In the genomic region with DNA sequence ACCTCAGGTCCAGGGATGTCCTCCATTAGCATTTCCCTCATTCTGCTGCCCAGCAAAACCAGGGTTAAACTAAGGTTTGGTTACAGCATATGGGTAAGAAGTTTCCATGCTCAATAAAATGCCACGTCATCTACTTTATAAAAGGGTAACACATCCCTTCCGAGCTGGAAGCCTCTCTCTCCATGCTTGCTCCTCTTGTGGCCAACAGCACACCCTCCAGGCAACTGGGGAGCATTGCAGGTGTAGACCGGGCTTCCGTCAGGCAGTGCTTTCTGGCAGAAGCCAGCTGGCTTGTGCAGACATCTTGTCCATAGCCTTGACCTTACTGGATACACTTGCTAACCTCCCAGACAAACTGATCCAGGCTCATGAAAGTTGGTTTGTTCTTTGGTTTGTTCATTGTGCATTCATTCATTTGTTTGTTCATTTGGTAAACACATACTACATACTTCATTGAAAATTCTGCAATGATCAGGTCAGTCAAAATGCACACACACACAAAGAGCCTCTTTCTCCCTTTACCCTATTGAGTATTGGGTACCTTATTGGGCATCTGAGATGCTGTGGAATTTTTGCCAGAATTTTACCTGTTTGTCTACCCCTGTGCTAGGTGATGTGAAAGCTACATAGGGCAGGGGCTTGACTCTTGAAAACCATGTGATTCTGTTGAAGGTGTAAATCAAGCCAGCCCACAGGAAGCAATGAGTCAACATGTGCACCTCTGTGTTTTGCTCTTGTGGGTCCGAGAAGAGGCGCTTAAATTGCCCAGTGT, we compare ENCODE assay signal across 8 cellular contexts.
DNase-seq lines count a peak whose midpoint lies in the region; ATAC-seq, FAIRE-seq and TF ChIP-seq lines count a peak whose summit lies in the region.

No MANE protein-coding gene starts in this region.

- H2AFZ ChIP-seq in GM12878 (ENCODE audit: control insufficient read depth, low read depth, low read length) (no peak overlapping the region), keratinocyte (ENCODE audit: control insufficient read depth, low read length) (no peak overlapping the region)

- no peaks in the 10 kb centered on the region for H3K9me1 ChIP-seq in keratinocyte (ENCODE audit: control insufficient read depth, extremely low read depth, insufficient read depth, low read length)

- peak; percentile 44; the same call in 1 of the 2 replicates for TF ChIP-seq CTCF in HEK293 (tag by site-specific recombination; IDR thresholded peaks at IDR 0.05)
- TF ChIP-seq CTCF in GM12878 (IDR thresholded peaks at IDR 0.05 in 2 of 3, conservative IDR thresholded peaks at IDR 0.05 in 1 of 3; ENCODE audit: control insufficient read depth in 2 of 3, extremely low read depth in 1 of 3, insufficient read depth in 1 of 3, low read depth in 3 of 3, low read length in 3 of 3) = peak; percentile 55 to 73 (median 63)
- peak; percentile 97 to 98 (median 98) for TF ChIP-seq CTCF in keratinocyte (optimal IDR thresholded peaks at IDR 0.05 in 1 of 3, IDR thresholded peaks at IDR 0.05 in 1 of 3, conservative IDR thresholded peaks at IDR 0.05 in 1 of 3; ENCODE audit: extremely low read depth in 1 of 3, insufficient read depth in 2 of 3, low read length in 3 of 3)
- peak in 5 of 6 experiments; percentile 11 to 66 (median 42) for TF ChIP-seq CTCF in thyroid gland (IDR thresholded peaks at IDR 0.05)

- FAIRE-seq in GM12878 (lab: Jason Lieb, UNC) (peak; percentile 49), keratinocyte (lab: Jason Lieb, UNC) (peak; percentile 95)

- dilution Hi-C loops in keratinocyte (cut with MboI; ENCODE audit: extremely low pct_ligation_motif_present, low sequenced_read_pairs) = no loop called here

- intact Hi-C loops in GM12878 (cut with micrococcal nuclease; ENCODE audit: unreplicated experiment) = loop anchor here (10.0 kb wide), 1 partner anchor 133 kb away; no protein-coding TSS in a partner anchor
- intact Hi-C loops in thyroid gland (cut with DNase I) = no loop called here

- CTCF ChIA-PET in HEK293 (lab: Yijun Ruan, JAX) (interaction anchor here (0.6 to 4.9 kb wide), 37 partner anchors 10 to 910 kb away, joined by 3 to 45 read pairs (median 4); no protein-coding TSS in a partner anchor), GM12878 (lab: Yijun Ruan, JAX) (interaction anchor here (0.5 to 2.5 kb wide), 4 partner anchors 17 to 962 kb away, joined by 3 to 13 read pairs (median 4); no protein-coding TSS in a partner anchor)

- BruUV-seq in GM12878 (replicated peaks; lab: Mats Ljungman, UMichigan) = no TSS peak

- POLR2A ChIA-PET in HEK293 (lab: Yijun Ruan, JAX) (interaction anchor here (0.8 kb wide), 1 partner anchor 412 kb away, joined by 3 read pairs; no protein-coding TSS in a partner anchor), GM12878 (lab: Charles Lee) (no interaction called here)

- RAD21 ChIA-PET in GM12878 (lab: Charles Lee; ENCODE audit: unreplicated experiment) = interaction anchor here (0.9 to 1.2 kb wide), 2 partner anchors 166 to 488 kb away, joined by 3 to 4 read pairs; no protein-coding TSS in a partner anchor

- DNase-seq in DMS153 treated with DMSO at 0.1 percent for 48 hours (lab: John Stamatoyannopoulos, UW; ENCODE audit: unreplicated experiment) (peak; percentile 23), NCI-H524 (lab: John Stamatoyannopoulos, UW) (peak; percentile 67 to 87), GM12878 (ENCODE audit: low read depth, low spot score) (no peak), keratinocyte (ENCODE audit: low read depth, low spot score) (peak; percentile 40), thyroid gland (peak; percentile 21 to 50)

- no peak for TF ChIP-seq EP300 in GM12878 (IDR thresholded peaks at IDR 0.05; ENCODE audit: borderline replicate concordance in 1 of 2, control insufficient read depth in 1 of 2, low read depth in 2 of 2, low read length in 2 of 2)

- 21% methylated on average over 6 of the region's 6 CpGs for WGBS in GM12878 (ENCODE audit: insufficient coverage, insufficient replicate concordance, low lambda C conversion rate, missing lambda C conversion rate)
- 35% methylated on average over 6 of the region's 6 CpGs for WGBS in thyroid gland, 2 donors

- SMC1A ChIA-PET in GM12878 (lab: Charles Lee; ENCODE audit: uncharacterized antibody, unreplicated experiment) = interaction anchor here (0.9 kb wide), 1 partner anchor 488 kb away, joined by 3 read pairs; no protein-coding TSS in a partner anchor

- no peak overlapping the region for H3K9ac ChIP-seq in GM12878 (ENCODE audit: control insufficient read depth, insufficient read depth, low read length)
- no peak overlapping the region for H3K9ac ChIP-seq in keratinocyte (ENCODE audit: control insufficient read depth, extremely low read depth, insufficient read depth, low read length)

- no peak overlapping the region for H3K4me2 ChIP-seq in GM12878 (ENCODE audit: control insufficient read depth, insufficient read depth)
- no peak overlapping the region for H3K4me2 ChIP-seq in keratinocyte (ENCODE audit: control insufficient read depth, extremely low read depth, insufficient read depth, low read depth, low read length)

- H3K27ac ChIP-seq in HEK293 (ENCODE audit: extremely low read depth, low read depth, low read length) (no peak overlapping the region), GM12878 (ENCODE audit: control insufficient read depth, insufficient read depth) (no peak overlapping the region), keratinocyte (ENCODE audit: control insufficient read depth, insufficient read depth, low read length) (no peak overlapping the region), thyroid gland (no peak overlapping the region)

- H3K79me2 ChIP-seq in GM12878 (ENCODE audit: control insufficient read depth, insufficient read depth, low read length) (no peaks in the 10 kb centered on the region), keratinocyte (ENCODE audit: control insufficient read depth, insufficient read depth, low read length) (no peaks in the 10 kb centered on the region)

- H3K27me3 ChIP-seq in GM12878 (replicated peaks in 1 of 2; ENCODE audit: control insufficient read depth in 2 of 2, insufficient read depth in 2 of 2, low read length in 1 of 2) = no peaks in the 10 kb centered on the region; a peak in 1 of 4 replicates
- peaks cover 6% of the 10 kb centered on the region for H3K27me3 ChIP-seq in keratinocyte (ENCODE audit: control insufficient read depth, extremely low read depth, insufficient read depth, low read length)
- no peaks in the 10 kb centered on the region for H3K27me3 ChIP-seq in thyroid gland

- in situ Hi-C loops in GM12878 (cut with MboI) = loop anchor here (25.0 kb wide), 1 partner anchor 721 kb away; a partner anchor contains a TSS

- H3K36me3 ChIP-seq in HEK293 (ENCODE audit: control insufficient read depth in 2 of 2, insufficient read depth in 1 of 2, low read length in 2 of 2) (no peaks in the 10 kb centered on the region), GM12878 (ENCODE audit: control insufficient read depth in 2 of 2, insufficient read depth in 2 of 2, low read length in 1 of 2) (no peaks in the 10 kb centered on the region), keratinocyte (ENCODE audit: control insufficient read depth in 2 of 2, extremely low read depth in 1 of 2, insufficient read depth in 2 of 2, low read length in 2 of 2) (no peaks in the 10 kb centered on the region), thyroid gland (no peaks in the 10 kb centered on the region)

- peak; percentile 56 for TF ChIP-seq RAD21 in GM12878 (IDR thresholded peaks at IDR 0.05; ENCODE audit: insufficient read depth, low read depth, low read length)

- no peaks in the 10 kb centered on the region for H3K4me1 ChIP-seq in HEK293 (ENCODE audit: control insufficient read depth, insufficient read depth, low read length)
- no peaks in the 10 kb centered on the region for H3K4me1 ChIP-seq in GM12878 (ENCODE audit: control insufficient read depth, insufficient read depth, low read length)
- no peaks in the 10 kb centered on the region for H3K4me1 ChIP-seq in keratinocyte (ENCODE audit: control insufficient read depth, extremely low read depth, insufficient read depth, low read length)
- no peaks in the 10 kb centered on the region for H3K4me1 ChIP-seq in thyroid gland

- H4K20me1 ChIP-seq in GM12878 (ENCODE audit: control insufficient read depth, insufficient read depth) (no peaks in the 10 kb centered on the region), keratinocyte (ENCODE audit: control insufficient read depth, extremely low read depth, insufficient read depth, low read length) (no peaks in the 10 kb centered on the region)

- TF ChIP-seq POLR2A in GM12878 (IDR thresholded peaks at IDR 0.05; ENCODE audit: low read depth, low read length) (no peak), thyroid gland (IDR thresholded peaks at IDR 0.05) (no peak)

- no peaks in the 10 kb centered on the region for H3K9me3 ChIP-seq in HEK293 (ENCODE audit: control insufficient read depth, insufficient read depth, low read depth, low read length)
- H3K9me3 ChIP-seq in GM12878 (replicated peaks; ENCODE audit: control insufficient read depth, insufficient read depth, low read length) = no peaks in the 10 kb centered on the region
- H3K9me3 ChIP-seq in keratinocyte (ENCODE audit: control insufficient read depth, low read depth, low read length) = no peaks in the 10 kb centered on the region
- no peaks in the 10 kb centered on the region for H3K9me3 ChIP-seq in thyroid gland

- no peak overlapping the region for H3K4me3 ChIP-seq in HEK293 (ENCODE audit: low read depth, low read length)
- no peak overlapping the region for H3K4me3 ChIP-seq in GM12878
- no peak overlapping the region for H3K4me3 ChIP-seq in keratinocyte (ENCODE audit: control insufficient read depth in 2 of 3, extremely low read depth in 1 of 3, insufficient read depth in 2 of 3, low read depth in 1 of 3, low read length in 3 of 3)
- no peak overlapping the region for H3K4me3 ChIP-seq in thyroid gland (replicated peaks in 1 of 3)

- ATAC-seq in GM12878 (peak; percentile 72), HG02642 (IDR thresholded peaks at IDR 0.05; ENCODE audit: poor library complexity, unreplicated experiment) (no peak), GM21526 (IDR thresholded peaks at IDR 0.05; ENCODE audit: low FRiP score, unreplicated experiment) (no peak)

TF ChIP-seq in HEK293, 187 proteins besides CTCF, POLR2A, EP300 and RAD21 (continues in another document):
- TF ChIP-seq ZNF654 (tag by site-specific recombination; IDR thresholded peaks at IDR 0.05; ENCODE audit: low read depth) = peak; percentile 71
- no peak for TF ChIP-seq ZNF785 (tag by site-specific recombination; IDR thresholded peaks at IDR 0.05)
- no peak for TF ChIP-seq ZNF175 (tag by site-specific recombination; IDR thresholded peaks at IDR 0.05)
- no peak for TF ChIP-seq ZNF354C (tag by site-specific recombination; IDR thresholded peaks at IDR 0.05; ENCODE audit: borderline replicate concordance, low read depth)

TF ChIP-seq in GM12878, 131 proteins besides CTCF, POLR2A, EP300 and RAD21 (continues in another document):
- TF ChIP-seq ESRRA (IDR thresholded peaks at IDR 0.05; ENCODE audit: low read length) (no peak), SREBF2 (IDR thresholded peaks at IDR 0.05; ENCODE audit: low read length) (no peak)

Comparison
In these comparisons a context has a peak if more than half of its experiments do, and no peak if none do; other contexts are left out.
1. CTCF ChIP-seq: peak in every context shown above with its lines; median percentile 98 in keratinocyte; 63 in GM12878; 44 in HEK293; 42 in thyroid gland.